ENCODE assay signal across 11 cellular contexts in the genomic region with DNA sequence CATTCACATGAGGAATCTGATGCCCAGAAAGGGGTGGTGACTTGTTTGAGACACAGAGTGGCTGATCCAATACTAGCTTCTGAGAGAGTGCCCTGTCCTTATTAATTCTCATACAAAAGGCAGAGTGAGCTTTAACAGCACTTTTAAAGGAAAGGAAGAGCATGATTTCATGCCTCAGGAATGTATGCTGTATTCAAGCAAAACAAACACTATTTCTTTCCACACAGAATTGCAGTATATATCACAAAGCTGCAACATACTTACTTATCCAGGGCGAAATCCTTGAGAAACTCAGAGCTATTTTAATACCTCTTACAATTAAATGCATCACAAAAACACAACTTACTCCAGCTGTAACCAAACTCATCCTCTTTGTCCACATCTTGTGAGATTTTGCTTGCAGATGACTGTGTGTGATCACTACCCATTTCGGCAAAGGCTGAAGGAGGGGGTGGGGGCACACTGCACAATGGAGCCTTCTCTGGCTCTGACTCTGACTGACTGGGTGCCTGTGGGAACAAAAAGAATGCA.
DNase-seq lines count a peak whose midpoint lies in the region; ATAC-seq and TF ChIP-seq lines count a peak whose summit lies in the region.
"Had no signal": no experiment of that assay in that cellular context is flagged by ENCODE, and none has a peak within 500 bp of the region (broad histone marks: within the 10 kb centered on the region; RNA-seq: fewer than 3 reads in every experiment).

No MANE protein-coding gene starts in this region.

- intact Hi-C loops in posterior vena cava (cut with DNase I): no loop called here

- TF ChIP-seq CTCF in RWPE1 (conservative IDR thresholded peaks at IDR 0.05; ENCODE audit: low read depth) (no peak), osteoblast (IDR thresholded peaks at IDR 0.05; ENCODE audit: extremely low read depth, low read depth, low read length) (no peak)

- H3K79me2 ChIP-seq in osteoblast (ENCODE audit: insufficient read depth, low read length): no peaks in the 10 kb centered on the region

- H4K20me1 ChIP-seq in osteoblast (ENCODE audit: insufficient read depth, low read length): no peaks in the 10 kb centered on the region

- peak overlapping the region; percentile 50 for H3K4me3 ChIP-seq in osteoblast (ENCODE audit: insufficient read depth, low read length)
- H3K4me3 ChIP-seq: heart right ventricle had no signal

- H3K27ac ChIP-seq in RWPE1 (no peak overlapping the region), osteoblast (ENCODE audit: low read depth, low read length) (peak overlapping the region; percentile 76)
- H3K27ac ChIP-seq: heart right ventricle had no signal

- H3K36me3 ChIP-seq in osteoblast (ENCODE audit: insufficient read depth, low read length): peaks cover 24% of the 10 kb centered on the region

- H3K4me2 ChIP-seq in osteoblast (ENCODE audit: insufficient read depth, low read length): peak overlapping the region; percentile 89

- H2AFZ ChIP-seq in osteoblast (ENCODE audit: low read length): peak overlapping the region; percentile 64

- no peaks in the 10 kb centered on the region for H3K9me3 ChIP-seq in osteoblast (ENCODE audit: low read depth, low read length)
- H3K9me3 ChIP-seq: heart right ventricle had no signal

- CTCF ChIA-PET in RWPE1 (lab: Yijun Ruan, JAX): interaction anchor here (0.9 kb wide), 1 partner anchor 32 kb away, joined by 3 read pairs; no protein-coding TSS in a partner anchor

- DNase-seq in EH (ENCODE audit: low read depth): peak; percentile 93
- peak; percentile 27 for DNase-seq in RWPE1 (ENCODE audit: low spot score)
- DNase-seq in fibroblast of peridontal ligament (ENCODE audit: extremely low read depth): peak; percentile 92
- DNase-seq in osteoblast (ENCODE audit: insufficient read length, low spot score, missing footprints): peak; percentile 43
- DNase-seq in NCI-H1694 treated with DMSO at 0.1 percent for 48 hours (lab: John Stamatoyannopoulos, UW): no peak
- no peak for DNase-seq in posterior vena cava (ENCODE audit: low spot score)
- no peak for DNase-seq in DMS79 treated with DMSO at 0.1 percent for 48 hours (lab: John Stamatoyannopoulos, UW)
- DNase-seq: heart right ventricle, NCI-H2107 had no signal

- no peaks in the 10 kb centered on the region for H3K27me3 ChIP-seq in osteoblast (ENCODE audit: insufficient read depth, low read length)
- H3K27me3 ChIP-seq: heart right ventricle had no signal

- POLR2A ChIA-PET in RWPE1 (lab: Yijun Ruan, JAX; ENCODE audit: low non-redundant PET): no interaction called here

- ATAC-seq in GM18498 (IDR thresholded peaks at IDR 0.05; ENCODE audit: unreplicated experiment): no peak
- ATAC-seq: HCT116 had no signal

- peaks cover 24% of the 10 kb centered on the region for H3K4me1 ChIP-seq in osteoblast (ENCODE audit: insufficient read depth, low read length)

Comparison
In these comparisons a context has a peak if more than half of its experiments do, and no peak if none do; other contexts are left out.
1. DNase-seq: peak in EH (single experiment), RWPE1 (single experiment), fibroblast of peridontal ligament (single experiment) and osteoblast (single experiment); none in NCI-H1694 treated with DMSO at 0.1 percent for 48 hours (single experiment), posterior vena cava (single experiment) and DMS79 treated with DMSO at 0.1 percent for 48 hours (single experiment).